Comparison of ENCODE assay signal across 1 cellular context in the genomic region with DNA sequence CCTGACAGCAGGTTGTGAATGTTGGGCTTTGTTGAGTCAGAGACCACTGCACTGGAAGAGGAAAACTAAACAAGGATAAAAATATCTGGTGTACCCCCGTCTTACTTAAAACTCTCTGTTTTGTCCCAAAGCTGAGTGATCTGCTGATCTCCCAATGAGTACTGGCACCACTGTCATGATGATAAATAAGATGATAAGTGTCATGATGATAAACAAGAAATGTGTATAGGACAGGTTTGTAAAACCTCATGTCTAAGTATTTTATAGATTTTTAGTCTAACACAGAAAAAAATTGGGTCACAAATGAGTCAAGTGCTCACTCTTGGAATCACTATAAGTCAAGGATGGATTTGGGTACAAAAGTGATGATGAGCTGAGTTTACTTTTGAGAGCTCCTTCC.
TF ChIP-seq lines count a peak whose summit lies in the region.

No MANE protein-coding gene starts in this region.

TF ChIP-seq in endothelial cell of umbilical vein, 7 proteins besides CTCF, POLR2A, EP300 and RAD21:
- TF ChIP-seq FOS (IDR thresholded peaks at IDR 0.05; ENCODE audit: borderline replicate concordance, insufficient read depth, low read length) = no peak
- no peak for TF ChIP-seq GATA2 (IDR thresholded peaks at IDR 0.05; ENCODE audit: insufficient read depth, insufficient read length, low read depth, low read length)
- TF ChIP-seq, protein P1, sequence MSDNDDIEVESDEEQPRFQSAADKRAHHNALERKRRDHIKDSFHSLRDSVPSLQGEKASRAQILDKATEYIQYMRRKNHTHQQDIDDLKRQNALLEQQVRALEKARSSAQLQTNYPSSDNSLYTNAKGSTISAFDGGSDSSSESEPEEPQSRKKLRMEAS (IDR thresholded peaks at IDR 0.05; ENCODE audit: insufficient read depth, insufficient read length) = no peak
- peak; percentile 16 for TF ChIP-seq EZH2 (IDR thresholded peaks at IDR 0.05; ENCODE audit: borderline replicate concordance, low read depth, low read length, severe bottlenecking)
- TF ChIP-seq MYC (IDR thresholded peaks at IDR 0.05; ENCODE audit: low read depth, low read length) = no peak
